ENCODE assay signal across 22 cellular contexts in the genomic region with DNA sequence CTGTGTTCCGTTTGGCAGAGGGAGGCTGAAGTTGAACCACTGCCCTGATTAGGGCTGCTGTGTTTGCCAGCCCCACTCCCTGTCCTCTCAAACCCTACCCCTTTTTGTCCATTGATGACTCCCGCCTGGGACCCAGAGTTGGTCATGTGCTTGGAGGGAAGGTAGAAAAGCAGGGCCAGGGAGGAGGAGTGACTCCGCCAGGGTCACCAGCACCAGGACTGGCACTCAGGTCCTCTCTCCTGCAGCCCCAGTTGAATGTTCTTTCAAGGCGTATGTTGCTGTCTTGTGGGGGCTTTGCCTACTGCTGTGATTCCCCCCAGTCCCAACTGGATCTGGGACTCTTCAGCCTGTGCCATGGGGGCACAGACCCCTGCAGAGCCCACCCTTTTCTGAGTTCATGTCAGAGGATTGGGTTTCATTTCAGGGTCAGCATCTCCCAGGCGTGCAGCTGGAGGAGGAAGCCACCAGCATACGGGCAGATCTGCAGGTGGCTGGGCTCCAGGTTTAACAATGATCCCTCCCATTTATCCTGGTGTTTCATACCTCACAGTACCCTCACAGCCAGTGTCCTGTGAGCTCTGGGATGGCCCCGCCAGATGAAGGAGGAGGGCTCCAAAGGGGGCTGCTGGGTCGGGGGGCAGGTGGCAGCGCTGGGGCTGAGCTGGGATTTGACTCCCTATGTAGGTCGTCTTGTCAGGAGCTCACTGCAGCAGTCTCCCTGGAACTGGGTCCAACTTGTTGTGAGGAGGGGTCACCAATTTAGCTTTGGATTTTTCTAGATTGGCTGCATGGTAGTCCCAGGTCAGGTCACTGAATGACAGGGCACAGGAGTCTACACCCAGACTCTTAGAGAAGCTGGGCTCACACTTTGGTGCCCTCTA. TPM values are rescaled to one million over a fixed set of nuclear protein-coding genes. Genes with fewer than 3 reads are reported as not detected.
"Had no signal": no experiment of that assay in that cellular context is flagged by ENCODE, and none has a peak within 500 bp of the region (broad histone marks: within the 10 kb centered on the region; RNA-seq: fewer than 3 reads in every experiment).

No MANE protein-coding gene starts in this region.

- H3K9me3 ChIP-seq: esophagus squamous epithelium, neutrophil, prostate gland, thyroid gland had no signal

- DNase-seq: cortex of kidney; effector memory CD8-positive, alpha-beta T cell; erythroblast; esophagus squamous epithelium; hypothalamus; immature natural killer cell; natural killer cell; spleen; stimulated activated CD4-positive, alpha-beta T cell treated with anti-CD3 and anti-CD28 coated beads, Interleukin-4, amount 100 ng/mL, for 4 hours; thyroid gland; trophoblast cell had no signal

- H3K27ac ChIP-seq: esophagus squamous epithelium, neutrophil, prostate gland, skin epidermis, spleen, thyroid gland had no signal

- H3K27me3 ChIP-seq: thyroid gland had no signal

- H3K4me1 Mint-ChIP-seq: central memory CD8-positive, alpha-beta T cell; memory B cell; stimulated activated memory B cell treated with anti-CD40 and anti-IgM and Interleukin-4, amounts not matched to agents 10 μg/mL and 1 μg/mL and 100 μg/mL, for 72 hours had no signal

- ATAC-seq: effector memory CD8-positive, alpha-beta T cell; left lobe of liver; stimulated activated memory B cell treated with anti-CD40 and anti-IgM and Interleukin-4, amounts not matched to agents 10 μg/mL and 1 μg/mL and 100 μg/mL, for 72 hours had no signal

- H3K4me3 Mint-ChIP-seq: central memory CD8-positive, alpha-beta T cell; effector memory CD8-positive, alpha-beta T cell; memory B cell; natural killer cell; stimulated activated memory B cell treated with anti-CD40 and anti-IgM and Interleukin-4, amounts not matched to agents 10 μg/mL and 1 μg/mL and 100 μg/mL, for 72 hours; stimulated activated naive CD8-positive, alpha-beta T cell treated with anti-CD3 and anti-CD28 coated beads, Interleukin-15, Interleukin-2, amounts not matched to agents 100 ng/mL and 50 ng/mL, for 24 hours had no signal

- H3K9me3 Mint-ChIP-seq: immature natural killer cell, natural killer cell had no signal

- H3K27ac Mint-ChIP-seq: effector memory CD8-positive, alpha-beta T cell; immature natural killer cell; memory B cell; natural killer cell; stimulated activated memory B cell treated with anti-CD40 and anti-IgM and Interleukin-4, amounts not matched to agents 10 μg/mL and 1 μg/mL and 100 μg/mL, for 72 hours; stimulated activated naive CD8-positive, alpha-beta T cell treated with anti-CD3 and anti-CD28 coated beads, Interleukin-15, Interleukin-2, amounts not matched to agents 100 ng/mL and 50 ng/mL, for 24 hours had no signal

- H3K4me1 ChIP-seq: prostate gland, spleen, thyroid gland had no signal

- H3K4me3 ChIP-seq: esophagus squamous epithelium, lung, prostate gland, skin epidermis, spleen, thyroid gland had no signal

- H3K36me3 ChIP-seq: esophagus squamous epithelium, neutrophil, prostate gland, spleen, thyroid gland had no signal

- H3K36me3 Mint-ChIP-seq: immature natural killer cell; memory B cell; natural killer cell; stimulated activated memory B cell treated with anti-CD40 and anti-IgM and Interleukin-4, amounts not matched to agents 10 μg/mL and 1 μg/mL and 100 μg/mL, for 72 hours had no signal

RNA-seq across cellular contexts. Expression of a gene that starts 55.7 kb away (rescaled TPM):
- total RNA-seq: mononuclear cell, natural killer cell had no signal
- polyA plus RNA-seq: keratinocyte had no signal
